In genomic region chr12:101850199-101850598, GRCh38 we compare ENCODE assay signal across 1 cellular context.
TF ChIP-seq lines count a peak whose summit lies in the region.

No MANE protein-coding gene starts in this region.

TF ChIP-seq in HepG2, 621 proteins besides CTCF, POLR2A, EP300 and RAD21:
- TF ChIP-seq CBFB (CRISPR knock-in tag; IDR thresholded peaks at IDR 0.05) (no peak), ZNF24 (IDR thresholded peaks at IDR 0.05) (no peak), CSRNP1 (CRISPR knock-in tag; IDR thresholded peaks at IDR 0.05) (no peak), HOXD1 (CRISPR knock-in tag; IDR thresholded peaks at IDR 0.05) (no peak), ZBTB3 (CRISPR knock-in tag; IDR thresholded peaks at IDR 0.05; ENCODE audit: borderline replicate concordance, low read depth) (no peak), HNF1A (IDR thresholded peaks at IDR 0.05; ENCODE audit: low read depth) (no peak), HNF1A (CRISPR knock-in tag; IDR thresholded peaks at IDR 0.05; ENCODE audit: borderline replicate concordance) (no peak), ZBTB7A (CRISPR knock-in tag; IDR thresholded peaks at IDR 0.05) (no peak), SNAPC2 (CRISPR knock-in tag; IDR thresholded peaks at IDR 0.05) (no peak), ZNF562 (CRISPR knock-in tag; IDR thresholded peaks at IDR 0.05; ENCODE audit: borderline replicate concordance) (no peak), ZFYVE20 (CRISPR knock-in tag; IDR thresholded peaks at IDR 0.05; ENCODE audit: borderline replicate concordance, low read depth) (no peak), ZNF607 (CRISPR knock-in tag; IDR thresholded peaks at IDR 0.05; ENCODE audit: borderline replicate concordance) (no peak), PITX1 (CRISPR knock-in tag; IDR thresholded peaks at IDR 0.05) (no peak), ZNF354B (CRISPR knock-in tag; IDR thresholded peaks at IDR 0.05) (no peak), NCOA2 (CRISPR knock-in tag; IDR thresholded peaks at IDR 0.05) (no peak), MED13 (CRISPR knock-in tag; IDR thresholded peaks at IDR 0.05) (no peak), ZNF556 (CRISPR knock-in tag; IDR thresholded peaks at IDR 0.05; ENCODE audit: borderline replicate concordance) (no peak)
